8 cellular contexts compared by ENCODE assay signal in genomic region chrX:53716328-53717088, GRCh38. TPM values are rescaled to one million over a fixed set of nuclear protein-coding genes. Genes with fewer than 3 reads are reported as not detected.
A peak's percentile ranks its signal among the peaks of the same experiment; 100 is the strongest.
DNase-seq lines count a peak whose midpoint lies in the region; ATAC-seq and TF ChIP-seq lines count a peak whose summit lies in the region.

No MANE protein-coding gene starts in this region.

- DNase-seq in M059J (ENCODE audit: low read depth): peak; percentile 80
- peak; percentile 42 for DNase-seq in activated T-cell treated with anti-CD3 and anti-CD28 coated beads, Interleukin-2, amount 50 U/mL, for 4 hours
- peak; percentile 55 for DNase-seq in stimulated activated CD4-positive, alpha-beta T cell treated with anti-CD3 and anti-CD28 coated beads, Interleukin-1b, Interleukin-23, amount 100 ng/mL, for 48 hours
- DNase-seq in progenitor cell of endocrine pancreas (ENCODE audit: low spot score, unreplicated experiment): no peak
- DNase-seq in GM10248 (ENCODE audit: extremely low spot score): no peak
- DNase-seq in amygdala (lab: John Stamatoyannopoulos, UW): no peak

- TF ChIP-seq CTCF in progenitor cell of endocrine pancreas (IDR thresholded peaks at IDR 0.05; ENCODE audit: unreplicated experiment): no peak
- no peak for TF ChIP-seq CTCF in GM10248 (IDR thresholded peaks at IDR 0.05; ENCODE audit: control extremely low read depth, extremely low read depth, low read depth, missing control alignments)

- peaks cover 48% of the 10 kb centered on the region for H3K4me1 Mint-ChIP-seq in activated T-cell treated with anti-CD3 and anti-CD28 coated beads, Interleukin-2, amount 50 U/mL, for 4 hours (ENCODE audit: low read depth)
- no peaks in the 10 kb centered on the region for H3K4me1 Mint-ChIP-seq in progenitor cell of endocrine pancreas (ENCODE audit: low read depth)

- no peaks in the 10 kb centered on the region for H3K27me3 Mint-ChIP-seq in activated T-cell treated with anti-CD3 and anti-CD28 coated beads, Interleukin-2, amount 50 U/mL, for 4 hours (ENCODE audit: low read depth)
- H3K27me3 Mint-ChIP-seq in progenitor cell of endocrine pancreas: no peaks in the 10 kb centered on the region

- no peak overlapping the region for H3K27ac Mint-ChIP-seq in progenitor cell of endocrine pancreas

- peak overlapping the region; percentile 81 for H3K4me3 Mint-ChIP-seq in activated T-cell treated with anti-CD3 and anti-CD28 coated beads, Interleukin-2, amount 50 U/mL, for 4 hours
- no peak overlapping the region for H3K4me3 Mint-ChIP-seq in progenitor cell of endocrine pancreas (ENCODE audit: low read depth)

- CTCF ChIA-PET in GM10248 (lab: Yijun Ruan, JAX): interaction anchor here (1.2 kb wide), 1 partner anchor 12 kb away, joined by 3 read pairs; no protein-coding TSS in a partner anchor

- peaks cover 5% of the 10 kb centered on the region for H3K36me3 Mint-ChIP-seq in activated T-cell treated with anti-CD3 and anti-CD28 coated beads, Interleukin-2, amount 50 U/mL, for 4 hours (ENCODE audit: insufficient read depth)
- H3K36me3 Mint-ChIP-seq in progenitor cell of endocrine pancreas (ENCODE audit: insufficient read depth): no peaks in the 10 kb centered on the region

- peak; percentile 30 for ATAC-seq in GM18517 (IDR thresholded peaks at IDR 0.05; ENCODE audit: unreplicated experiment)
- peak; percentile 22 to 41 for ATAC-seq in activated T-cell treated with anti-CD3 and anti-CD28 coated beads, Interleukin-2, amount 50 U/mL, for 4 hours
- ATAC-seq in SK-N-SH treated with all-trans-retinoic acid at 6 μM for 48 hours: no peak

- POLR2A ChIA-PET in GM10248 (lab: Yijun Ruan, JAX): no interaction called here

- H3K9me3 Mint-ChIP-seq in activated T-cell treated with anti-CD3 and anti-CD28 coated beads, Interleukin-2, amount 50 U/mL, for 4 hours: no peaks in the 10 kb centered on the region
- H3K9me3 Mint-ChIP-seq in progenitor cell of endocrine pancreas (ENCODE audit: low read depth): no peaks in the 10 kb centered on the region

TF ChIP-seq in SK-N-SH treated with all-trans-retinoic acid at 6 μM for 48 hours, 23 proteins besides CTCF, POLR2A, EP300 and RAD21:
- TF ChIP-seq BACH2 (CRISPR knock-in tag; IDR thresholded peaks at IDR 0.05; ENCODE audit: borderline replicate concordance) (no peak), ZNF8 (CRISPR knock-in tag; IDR thresholded peaks at IDR 0.05) (no peak), TSHZ2 (CRISPR knock-in tag; IDR thresholded peaks at IDR 0.05) (no peak)
- TF ChIP-seq, protein P1, sequence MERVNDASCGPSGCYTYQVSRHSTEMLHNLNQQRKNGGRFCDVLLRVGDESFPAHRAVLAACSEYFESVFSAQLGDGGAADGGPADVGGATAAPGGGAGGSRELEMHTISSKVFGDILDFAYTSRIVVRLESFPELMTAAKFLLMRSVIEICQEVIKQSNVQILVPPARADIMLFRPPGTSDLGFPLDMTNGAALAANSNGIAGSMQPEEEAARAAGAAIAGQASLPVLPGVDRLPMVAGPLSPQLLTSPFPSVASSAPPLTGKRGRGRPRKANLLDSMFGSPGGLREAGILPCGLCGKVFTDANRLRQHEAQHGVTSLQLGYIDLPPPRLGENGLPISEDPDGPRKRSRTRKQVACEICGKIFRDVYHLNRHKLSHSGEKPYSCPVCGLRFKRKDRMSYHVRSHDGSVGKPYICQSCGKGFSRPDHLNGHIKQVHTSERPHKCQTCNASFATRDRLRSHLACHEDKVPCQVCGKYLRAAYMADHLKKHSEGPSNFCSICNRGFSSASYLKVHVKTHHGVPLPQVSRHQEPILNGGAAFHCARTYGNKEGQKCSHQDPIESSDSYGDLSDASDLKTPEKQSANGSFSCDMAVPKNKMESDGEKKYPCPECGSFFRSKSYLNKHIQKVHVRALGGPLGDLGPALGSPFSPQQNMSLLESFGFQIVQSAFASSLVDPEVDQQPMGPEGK (CRISPR knock-in tag; IDR thresholded peaks at IDR 0.05; ENCODE audit: borderline replicate concordance): no peak
- TF ChIP-seq, protein P2, sequence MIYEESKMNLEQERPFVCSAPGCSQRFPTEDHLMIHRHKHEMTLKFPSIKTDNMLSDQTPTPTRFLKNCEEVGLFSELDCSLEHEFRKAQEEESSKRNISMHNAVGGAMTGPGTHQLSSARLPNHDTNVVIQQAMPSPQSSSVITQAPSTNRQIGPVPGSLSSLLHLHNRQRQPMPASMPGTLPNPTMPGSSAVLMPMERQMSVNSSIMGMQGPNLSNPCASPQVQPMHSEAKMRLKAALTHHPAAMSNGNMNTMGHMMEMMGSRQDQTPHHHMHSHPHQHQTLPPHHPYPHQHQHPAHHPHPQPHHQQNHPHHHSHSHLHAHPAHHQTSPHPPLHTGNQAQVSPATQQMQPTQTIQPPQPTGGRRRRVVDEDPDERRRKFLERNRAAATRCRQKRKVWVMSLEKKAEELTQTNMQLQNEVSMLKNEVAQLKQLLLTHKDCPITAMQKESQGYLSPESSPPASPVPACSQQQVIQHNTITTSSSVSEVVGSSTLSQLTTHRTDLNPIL (CRISPR knock-in tag; IDR thresholded peaks at IDR 0.05; ENCODE audit: low read depth): no peak

RNA-seq across cellular contexts. Expression of gene HUWE1, which starts 30.0 kb away (rescaled TPM):
- 62.5 and 124 TPM in 2 replicates for total RNA-seq in M059J (2014; rRNA removed; shearing (Covaris generic))
- total RNA-seq in activated T-cell treated with anti-CD3 and anti-CD28 coated beads, Interleukin-2, amount 50 U/mL, for 4 hours: 100 to 1,000 TPM; 433 to 540 (median 440) TPM
- total RNA-seq in progenitor cell of endocrine pancreas: 280 and 298 TPM in 2 replicates

Comparison
In these comparisons a context has a peak if more than half of its experiments do, and no peak if none do; other contexts are left out.
1. DNase-seq: peak in M059J (single experiment), activated T-cell treated with anti-CD3 and anti-CD28 coated beads, Interleukin-2, amount 50 U/mL, for 4 hours (single experiment) and stimulated activated CD4-positive, alpha-beta T cell treated with anti-CD3 and anti-CD28 coated beads, Interleukin-1b, Interleukin-23, amount 100 ng/mL, for 48 hours (single experiment); none in progenitor cell of endocrine pancreas (single experiment), GM10248 (single experiment) and amygdala (0 of 56).